In genomic region chr9:116213673-116214047, GRCh38 we compare ENCODE assay signal across 1 cellular context.
TF ChIP-seq lines count a peak whose summit lies in the region.

No MANE protein-coding gene starts in this region.

TF ChIP-seq in GM23338, 12 proteins besides CTCF, POLR2A, EP300 and RAD21 (continued from another document):
- no peak for TF ChIP-seq STAT1 (IDR thresholded peaks at IDR 0.05; ENCODE audit: unreplicated experiment)
- no peak for TF ChIP-seq CREB1 (CRISPR knock-in tag; IDR thresholded peaks at IDR 0.05; ENCODE audit: low read depth)
- TF ChIP-seq, protein P1, sequence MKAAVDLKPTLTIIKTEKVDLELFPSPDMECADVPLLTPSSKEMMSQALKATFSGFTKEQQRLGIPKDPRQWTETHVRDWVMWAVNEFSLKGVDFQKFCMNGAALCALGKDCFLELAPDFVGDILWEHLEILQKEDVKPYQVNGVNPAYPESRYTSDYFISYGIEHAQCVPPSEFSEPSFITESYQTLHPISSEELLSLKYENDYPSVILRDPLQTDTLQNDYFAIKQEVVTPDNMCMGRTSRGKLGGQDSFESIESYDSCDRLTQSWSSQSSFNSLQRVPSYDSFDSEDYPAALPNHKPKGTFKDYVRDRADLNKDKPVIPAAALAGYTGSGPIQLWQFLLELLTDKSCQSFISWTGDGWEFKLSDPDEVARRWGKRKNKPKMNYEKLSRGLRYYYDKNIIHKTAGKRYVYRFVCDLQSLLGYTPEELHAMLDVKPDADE (IDR thresholded peaks at IDR 0.05): no peak
